In genomic region chr3:170759511-170760173, GRCh38 we compare ENCODE assay signal across 18 cellular contexts.
A peak's percentile ranks its signal among the peaks of the same experiment; 100 is the strongest.
DNase-seq lines count a peak whose midpoint lies in the region; ATAC-seq, FAIRE-seq and TF ChIP-seq lines count a peak whose summit lies in the region.
"Had no signal": no experiment of that assay in that cellular context is flagged by ENCODE, and none has a peak within 500 bp of the region (broad histone marks: within the 10 kb centered on the region; RNA-seq: fewer than 3 reads in every experiment).

No MANE protein-coding gene starts in this region.

- H3K23ac ChIP-seq in mesendoderm (ENCODE audit: low read length): no peak overlapping the region

- H3K36me3 ChIP-seq in Panc1 (ENCODE audit: control insufficient read depth, insufficient read depth, low read length) (no peaks in the 10 kb centered on the region), mesendoderm (ENCODE audit: control insufficient read depth, insufficient read depth, low read length) (no peaks in the 10 kb centered on the region), small intestine (ENCODE audit: control insufficient read depth in 2 of 2, insufficient read depth in 2 of 2, low read length in 2 of 2) (no peaks in the 10 kb centered on the region)
- H3K36me3 ChIP-seq: BLaER1, Peyer's patch had no signal

- no CpG with 5 or more reads among the region's 5 CpGs for WGBS in mesendoderm (ENCODE audit: extremely low coverage, insufficient coverage, low lambda C conversion rate)
- 15 to 56% (median 33%) methylated on average over 5 of the region's 5 CpGs for WGBS in small intestine, 3 donors

- H3K4me1 ChIP-seq in Panc1 (ENCODE audit: control insufficient read depth, insufficient read depth, low read length) (no peaks in the 10 kb centered on the region; the same call in 1 of the 2 replicates), mesendoderm (ENCODE audit: control insufficient read depth, low read depth, low read length) (no peaks in the 10 kb centered on the region), small intestine (ENCODE audit: control insufficient read depth in 2 of 2, insufficient read depth in 1 of 2, low read depth in 1 of 2, low read length in 1 of 2) (peaks cover 0 to 1% of the 10 kb centered on the region in 2 donors)
- H3K4me1 ChIP-seq: BLaER1, Peyer's patch had no signal

- H2BK5ac ChIP-seq in mesendoderm (ENCODE audit: low read length): no peak overlapping the region

- H3K4me3 ChIP-seq in Panc1 (ENCODE audit: low read depth in 2 of 2, low read length in 2 of 2): no peak overlapping the region
- H3K4me3 ChIP-seq in mesendoderm (ENCODE audit: low read length): no peak overlapping the region
- H3K4me3 ChIP-seq in small intestine (ENCODE audit: low read depth in 1 of 2, low read length in 2 of 2): no peak overlapping the region
- H3K4me3 ChIP-seq: BLaER1, Peyer's patch had no signal

- H3K9me3 ChIP-seq in Panc1 (ENCODE audit: control insufficient read depth, insufficient read depth, low read depth, low read length) (no peaks in the 10 kb centered on the region), small intestine (ENCODE audit: control insufficient read depth, low read depth) (no peaks in the 10 kb centered on the region)
- H3K9me3 ChIP-seq: BLaER1, Peyer's patch had no signal

- H3K4me2 ChIP-seq in mesendoderm (ENCODE audit: low read length): no peak overlapping the region
- H3K4me2 ChIP-seq: BLaER1 had no signal

- POLR2A ChIA-PET in Panc1 (lab: Charles Lee): no interaction called here

- no peak for DNase-seq in Panc1 (ENCODE audit: low read depth, low spot score)
- DNase-seq in dermis microvascular lymphatic vessel endothelial cell (ENCODE audit: low read depth in 2 of 2): peak; percentile 39 to 88
- no peak for DNase-seq in mesendoderm
- DNase-seq in small intestine: peak; percentile 63
- no peak for DNase-seq in NCI-H2196 treated with DMSO at 0.1 percent for 48 hours (lab: John Stamatoyannopoulos, UW; ENCODE audit: unreplicated experiment)
- no peak for DNase-seq in urothelium cell line (ENCODE audit: low spot score)
- DNase-seq: CD8-positive, alpha-beta memory T cell; DMS 273 treated with DMSO at 0.1 percent for 48 hours; H7; NCI-H1417; NCI-H1930; NCI-H2171; NCI-H510A; NCI-H82; Peyer's patch; Right ventricle myocardium superior had no signal

- no peak overlapping the region for H3K9ac ChIP-seq in mesendoderm (ENCODE audit: low read length)
- H3K9ac ChIP-seq: BLaER1 had no signal

- intact Hi-C loops in Panc1 (cut with micrococcal nuclease; ENCODE audit: unreplicated experiment): no loop called here

- no peak overlapping the region for H2AK5ac ChIP-seq in mesendoderm (ENCODE audit: low read length)

- H2BK120ac ChIP-seq in mesendoderm (ENCODE audit: low read depth, low read length): no peak overlapping the region

- no peak overlapping the region for H3K4ac ChIP-seq in mesendoderm (ENCODE audit: low read depth, low read length)

- no peak overlapping the region for H4K5ac ChIP-seq in mesendoderm (ENCODE audit: low read length)

- no peak overlapping the region for H2BK15ac ChIP-seq in mesendoderm (replicated peaks; ENCODE audit: low read depth)

- H3K79me2 ChIP-seq in mesendoderm (ENCODE audit: control insufficient read depth, insufficient read depth, low read length): no peaks in the 10 kb centered on the region

- CTCF ChIA-PET in Panc1 (lab: Charles Lee): no interaction called here

- no peak overlapping the region for H3K56ac ChIP-seq in mesendoderm (ENCODE audit: low read length)

- peak overlapping the region; percentile 30 for H3K18ac ChIP-seq in mesendoderm (ENCODE audit: low read length)

- peak overlapping the region; percentile 32; the same call in 1 of the 2 replicates for H3K27ac ChIP-seq in Panc1 (ENCODE audit: low read length)
- H3K27ac ChIP-seq in mesendoderm (ENCODE audit: low read depth, low read length): no peak overlapping the region
- H3K27ac ChIP-seq in small intestine (ENCODE audit: low read depth in 1 of 2, low read length in 1 of 2): peak overlapping the region in 1 of 2 donors; percentile 12
- H3K27ac ChIP-seq: BLaER1, Peyer's patch had no signal

- in situ Hi-C loops in Panc1 (cut with HindIII; ENCODE audit: low pct_unique_long_range_greater_than_20kb, low sequenced_read_pairs): no loop called here

- no peak overlapping the region for H4K8ac ChIP-seq in mesendoderm (ENCODE audit: low read depth, low read length)

- no peak for TF ChIP-seq CTCF in Panc1 (IDR thresholded peaks at IDR 0.05)

- no TSS peak for BruUV-seq in Panc1 (replicated peaks; lab: Mats Ljungman, UMichigan)

- FAIRE-seq in small intestine (lab: Jason Lieb, UNC): no peak
- no peak for FAIRE-seq in urothelium cell line (lab: Jason Lieb, UNC)

- H3K79me1 ChIP-seq in mesendoderm (ENCODE audit: low read length): no peaks in the 10 kb centered on the region

- ATAC-seq in Panc1: peak; percentile 40; the same call in 1 of the 2 replicates
- ATAC-seq in GM21381 (IDR thresholded peaks at IDR 0.05; ENCODE audit: unreplicated experiment): no peak

- H3K27me3 ChIP-seq in Panc1 (ENCODE audit: control insufficient read depth, insufficient read depth, low read length): no peaks in the 10 kb centered on the region
- H3K27me3 ChIP-seq in mesendoderm (ENCODE audit: insufficient read depth, low read length, poor library complexity): no peaks in the 10 kb centered on the region
- no peaks in the 10 kb centered on the region for H3K27me3 ChIP-seq in small intestine (ENCODE audit: control insufficient read depth in 2 of 2, insufficient read depth in 2 of 2, low read length in 2 of 2)
- H3K27me3 ChIP-seq: BLaER1, Peyer's patch had no signal

Comparison
In these comparisons a context has a peak if more than half of its experiments do, and no peak if none do; other contexts are left out.
1. DNase-seq: peak in dermis microvascular lymphatic vessel endothelial cell (2 of 2) and small intestine (single experiment); none in Panc1 (single experiment), mesendoderm (single experiment), NCI-H2196 treated with DMSO at 0.1 percent for 48 hours (single experiment) and urothelium cell line (single experiment).